In the genomic region with DNA sequence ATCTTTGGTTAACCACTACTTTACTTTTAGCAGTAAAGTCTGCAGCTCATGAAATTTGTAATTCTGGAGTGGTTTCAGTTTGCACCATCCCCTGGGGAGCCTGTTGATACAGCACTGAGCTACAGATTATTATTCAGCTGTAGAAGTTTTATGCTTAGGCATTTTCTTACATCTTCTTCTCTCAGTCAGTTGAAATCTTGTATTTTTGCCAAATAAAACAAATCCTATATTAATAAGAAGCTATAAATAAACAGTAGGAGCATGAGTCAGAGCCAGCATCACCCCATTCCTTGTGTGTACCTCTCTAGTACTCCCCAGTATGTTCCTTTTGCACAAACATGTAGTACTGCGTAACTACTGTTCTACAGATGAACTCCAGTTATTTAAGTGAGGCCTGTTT, we compare ENCODE assay signal across 11 cellular contexts.
DNase-seq lines count a peak whose midpoint lies in the region; ATAC-seq and TF ChIP-seq lines count a peak whose summit lies in the region.
"Had no signal": no experiment of that assay in that cellular context is flagged by ENCODE, and none has a peak within 500 bp of the region (broad histone marks: within the 10 kb centered on the region; RNA-seq: fewer than 3 reads in every experiment).

No MANE protein-coding gene starts in this region.

- H3K9me3 ChIP-seq in lower lobe of right lung: no peaks in the 10 kb centered on the region
- H3K9me3 ChIP-seq: thoracic aorta had no signal

- peaks cover 24% of the 10 kb centered on the region for H3K36me3 ChIP-seq in lower lobe of right lung

- intact Hi-C loops in lower lobe of right lung (cut with DNase I): no loop called here

- ATAC-seq in lower lobe of right lung: peak; percentile 84 to 97
- ATAC-seq in HG03354 (IDR thresholded peaks at IDR 0.05; ENCODE audit: poor library complexity, severe bottlenecking, unreplicated experiment): no peak
- ATAC-seq in activated T-cell treated with anti-CD3 and anti-CD28 coated beads, Interleukin-2, amount 50 U/mL, for 4 hours: no peak
- ATAC-seq: WTC11 had no signal

- DNase-seq in AG09309 (ENCODE audit: low read depth) (peak; percentile 17), HT-29 (ENCODE audit: low spot score) (peak; percentile 68), brain pericyte (ENCODE audit: low read depth, low spot score) (peak; percentile 95), lower lobe of right lung (no peak), NAMALWA (ENCODE audit: low spot score) (no peak)
- DNase-seq in activated T-cell treated with anti-CD3 and anti-CD28 coated beads, Interleukin-2, amount 50 U/mL, for 4 hours: no peak
- no peak for DNase-seq in activated T-cell treated with anti-CD3 and anti-CD28 coated beads, Interleukin-2, amount 50 U/mL, for 1 hour
- DNase-seq: stimulated activated CD4-positive, alpha-beta T cell treated with anti-CD3 and anti-CD28 coated beads, Interleukin-2, amount 100 ng/mL, for 24 hours had no signal

- H3K4me1 ChIP-seq in lower lobe of right lung: no peaks in the 10 kb centered on the region

- H3K4me1 Mint-ChIP-seq in activated T-cell treated with anti-CD3 and anti-CD28 coated beads, Interleukin-2, amount 50 U/mL, for 4 hours (ENCODE audit: low read depth): peaks cover 2% of the 10 kb centered on the region

- no peak overlapping the region for H3K4me3 Mint-ChIP-seq in activated T-cell treated with anti-CD3 and anti-CD28 coated beads, Interleukin-2, amount 50 U/mL, for 4 hours
- H3K4me3 Mint-ChIP-seq: WTC11 had no signal

- H3K27me3 Mint-ChIP-seq in activated T-cell treated with anti-CD3 and anti-CD28 coated beads, Interleukin-2, amount 50 U/mL, for 4 hours (ENCODE audit: low read depth): no peaks in the 10 kb centered on the region

- H3K4me3 ChIP-seq in AG09309 (ENCODE audit: control insufficient read depth, low read depth, low read length) (no peak overlapping the region), lower lobe of right lung (peak overlapping the region; percentile 7)
- H3K4me3 ChIP-seq: thoracic aorta had no signal

- no peak overlapping the region for H3K27ac ChIP-seq in lower lobe of right lung
- H3K27ac ChIP-seq: thoracic aorta had no signal

- no peaks in the 10 kb centered on the region for H3K27me3 ChIP-seq in lower lobe of right lung (ENCODE audit: low read depth)

- peaks cover 22% of the 10 kb centered on the region for H3K36me3 Mint-ChIP-seq in activated T-cell treated with anti-CD3 and anti-CD28 coated beads, Interleukin-2, amount 50 U/mL, for 4 hours (ENCODE audit: insufficient read depth)
- H3K36me3 Mint-ChIP-seq: WTC11 had no signal

- no peak for TF ChIP-seq CTCF in AG09309 (IDR thresholded peaks at IDR 0.05; ENCODE audit: control insufficient read depth, insufficient read depth, low read depth, low read length, missing control alignments)
- no peak for TF ChIP-seq CTCF in lower lobe of right lung (IDR thresholded peaks at IDR 0.05)

- no peaks in the 10 kb centered on the region for H3K9me3 Mint-ChIP-seq in activated T-cell treated with anti-CD3 and anti-CD28 coated beads, Interleukin-2, amount 50 U/mL, for 4 hours
- H3K9me3 Mint-ChIP-seq: WTC11 had no signal

Comparison
In these comparisons a context has a peak if more than half of its experiments do, and no peak if none do; other contexts are left out.
1. DNase-seq: peak in AG09309 (single experiment), HT-29 (single experiment) and brain pericyte (single experiment); none in lower lobe of right lung (single experiment), activated T-cell treated with anti-CD3 and anti-CD28 coated beads, Interleukin-2, amount 50 U/mL, for 4 hours (single experiment), NAMALWA (single experiment) and activated T-cell treated with anti-CD3 and anti-CD28 coated beads, Interleukin-2, amount 50 U/mL, for 1 hour (single experiment).
2. ATAC-seq: peak in lower lobe of right lung (2 of 2); none in HG03354 (single experiment) and activated T-cell treated with anti-CD3 and anti-CD28 coated beads, Interleukin-2, amount 50 U/mL, for 4 hours (0 of 2).